ENCODE assay signal across 27 cellular contexts in the genomic region with DNA sequence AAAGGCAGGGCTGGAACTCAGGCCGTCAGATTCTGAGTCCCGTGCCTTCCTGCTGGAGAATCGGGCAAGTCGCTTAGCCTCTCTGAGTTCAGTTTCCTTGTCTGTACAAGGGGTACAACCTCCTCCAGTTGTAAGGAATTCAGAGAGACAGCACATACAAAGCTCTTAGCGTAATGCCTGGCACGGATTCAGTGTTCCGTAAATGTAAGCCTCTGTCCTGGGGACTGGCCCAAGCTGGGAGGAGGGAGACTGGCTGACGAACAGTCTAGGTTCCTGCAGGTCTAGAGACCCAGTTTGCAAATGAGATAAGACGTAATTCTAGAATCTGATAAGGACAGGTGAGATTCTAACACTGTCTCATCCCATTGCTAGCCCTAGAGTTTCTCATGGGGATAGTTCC. TPM values are rescaled to one million over a fixed set of nuclear protein-coding genes. Genes with fewer than 3 reads are reported as not detected.
"Had no signal": no experiment of that assay in that cellular context is flagged by ENCODE, and none has a peak within 500 bp of the region (broad histone marks: within the 10 kb centered on the region; RNA-seq: fewer than 3 reads in every experiment).

No MANE protein-coding gene starts in this region.

- H3K27ac Mint-ChIP-seq: activated CD4-positive, alpha-beta T cell treated with anti-CD3 and anti-CD28 coated beads, Interleukin-2, amount 10 ng/mL, durations not matched to agents 7 days and 5 days; activated CD8-positive, alpha-beta memory T cell treated with anti-CD3 and anti-CD28 coated beads, Interleukin-2, amount 10 ng/mL, durations not matched to agents 7 days and 5 days; activated CD8-positive, alpha-beta T cell treated with anti-CD3 and anti-CD28 coated beads for 36 hours; activated naive CD4-positive, alpha-beta T cell treated with anti-CD3 and anti-CD28 coated beads, Interleukin-2, amount 50 U/mL, for 72 hours; nephron; T-cell; T-helper 2 cell treated with Interferon-gamma antibody and Interleukin-4, amounts not matched to agents 5 μg/mL and 100 μg/mL, for 36 hours had no signal

- H3K4me3 Mint-ChIP-seq: activated CD4-positive, alpha-beta T cell treated with anti-CD3 and anti-CD28 coated beads, Interleukin-2, amount 10 ng/mL, durations not matched to agents 7 days and 5 days; activated CD8-positive, alpha-beta memory T cell treated with anti-CD3 and anti-CD28 coated beads, Interleukin-2, amount 10 ng/mL, durations not matched to agents 7 days and 5 days; activated CD8-positive, alpha-beta T cell treated with anti-CD3 and anti-CD28 coated beads for 36 hours; activated T-helper 17 cell treated with anti-CD3 and anti-CD28 coated beads, Interleukin-2, amount 50 U/mL, for 72 hours; nephron; stimulated activated memory B cell treated with anti-CD40 and anti-IgM and Interleukin-4, amounts not matched to agents 10 μg/mL and 1 μg/mL and 100 μg/mL, for 72 hours; T-cell; T-helper 2 cell treated with Interferon-gamma antibody and Interleukin-4, amounts not matched to agents 5 μg/mL and 100 μg/mL, for 36 hours had no signal

- H3K27ac ChIP-seq: parathyroid adenoma, WERI-Rb-1 had no signal

- H3K9me3 ChIP-seq: heart right ventricle, thoracic aorta had no signal

- H3K4me3 ChIP-seq: coronary artery, heart right ventricle, thoracic aorta had no signal

- H3K27me3 ChIP-seq: heart right ventricle had no signal

- H3K9me3 Mint-ChIP-seq: activated CD4-positive, alpha-beta T cell treated with anti-CD3 and anti-CD28 coated beads, Interleukin-2, amount 10 ng/mL, durations not matched to agents 7 days and 5 days; activated CD8-positive, alpha-beta T cell treated with anti-CD3 and anti-CD28 coated beads for 36 hours; activated naive CD4-positive, alpha-beta T cell treated with anti-CD3 and anti-CD28 coated beads, Interleukin-2, amount 50 U/mL, for 72 hours; activated T-helper 17 cell treated with anti-CD3 and anti-CD28 coated beads, Interleukin-2, amount 50 U/mL, for 72 hours; nephron; stimulated activated memory B cell treated with anti-CD40 and anti-IgM and Interleukin-4, amounts not matched to agents 10 μg/mL and 1 μg/mL and 100 μg/mL, for 72 hours; T-cell; T-helper 2 cell treated with Interferon-gamma antibody and Interleukin-4, amounts not matched to agents 5 μg/mL and 100 μg/mL, for 36 hours had no signal

- ATAC-seq: activated CD8-positive, alpha-beta memory T cell treated with anti-CD3 and anti-CD28 coated beads, Interleukin-2, amount 10 ng/mL, durations not matched to agents 7 days and 5 days; activated CD8-positive, alpha-beta T cell treated with anti-CD3 and anti-CD28 coated beads for 36 hours; activated naive CD4-positive, alpha-beta T cell treated with anti-CD3 and anti-CD28 coated beads, Interleukin-2, amount 50 U/mL, for 72 hours; activated T-helper 17 cell treated with anti-CD3 and anti-CD28 coated beads, Interleukin-2, amount 50 U/mL, for 72 hours; heart right ventricle; sciatic nerve; stimulated activated memory B cell treated with anti-CD40 and anti-IgM and Interleukin-4, amounts not matched to agents 10 μg/mL and 1 μg/mL and 100 μg/mL, for 72 hours; T-cell had no signal

- H3K4me1 Mint-ChIP-seq: activated T-helper 17 cell treated with anti-CD3 and anti-CD28 coated beads, Interleukin-2, amount 50 U/mL, for 72 hours had no signal

- H3K4me1 ChIP-seq: parathyroid adenoma had no signal

- H3K27me3 Mint-ChIP-seq: activated CD4-positive, alpha-beta T cell treated with anti-CD3 and anti-CD28 coated beads, Interleukin-2, amount 10 ng/mL, durations not matched to agents 7 days and 5 days; activated CD8-positive, alpha-beta memory T cell treated with anti-CD3 and anti-CD28 coated beads, Interleukin-2, amount 10 ng/mL, durations not matched to agents 7 days and 5 days; activated CD8-positive, alpha-beta T cell treated with anti-CD3 and anti-CD28 coated beads for 36 hours; activated T-helper 17 cell treated with anti-CD3 and anti-CD28 coated beads, Interleukin-2, amount 50 U/mL, for 72 hours; stimulated activated memory B cell treated with anti-CD40 and anti-IgM and Interleukin-4, amounts not matched to agents 10 μg/mL and 1 μg/mL and 100 μg/mL, for 72 hours; T-cell had no signal

- DNase-seq: activated CD4-positive, alpha-beta T cell treated with anti-CD3 and anti-CD28 coated beads, Interleukin-2, amount 10 ng/mL, durations not matched to agents 7 days and 5 days; activated CD4-positive, CD25-positive, alpha-beta regulatory T cell treated with anti-CD3 and anti-CD28 coated beads, Interleukin-2, amount 50 U/mL, for 72 hours; activated CD8-positive, alpha-beta memory T cell treated with anti-CD3 and anti-CD28 coated beads, Interleukin-2, amount 10 ng/mL, durations not matched to agents 7 days and 5 days; activated CD8-positive, alpha-beta T cell treated with anti-CD3 and anti-CD28 coated beads for 36 hours; heart right ventricle; nucleus accumbens; small intestine; stimulated activated CD4-positive, alpha-beta T cell treated with anti-CD3 and anti-CD28 coated beads, Interleukin-15, amount 100 ng/mL, for 24 hours; T-cell; WERI-Rb-1 had no signal

- H2AFZ ChIP-seq: parathyroid adenoma had no signal

- H3K9ac ChIP-seq: parathyroid adenoma had no signal

RNA-seq across cellular contexts. Expression of a gene that starts 41.1 kb away (rescaled TPM):
- total RNA-seq: activated CD4-positive, alpha-beta T cell treated with anti-CD3 and anti-CD28 coated beads, Interleukin-2, amount 10 ng/mL, durations not matched to agents 7 days and 5 days; activated CD8-positive, alpha-beta memory T cell treated with anti-CD3 and anti-CD28 coated beads, Interleukin-2, amount 10 ng/mL, durations not matched to agents 7 days and 5 days; activated CD8-positive, alpha-beta T cell treated with anti-CD3 and anti-CD28 coated beads for 36 hours; activated naive CD4-positive, alpha-beta T cell treated with anti-CD3 and anti-CD28 coated beads, Interleukin-2, amount 50 U/mL, for 72 hours; activated T-helper 17 cell treated with anti-CD3 and anti-CD28 coated beads, Interleukin-2, amount 50 U/mL, for 72 hours; bronchial epithelial cell; epithelial cell of proximal tubule; fibroblast of villous mesenchyme; lung microvascular endothelial cell; myocyte; renal cortical epithelial cell; sciatic nerve; T-cell; thoracic aorta; ureter had no signal
- polyA plus RNA-seq: heart right ventricle, keratinocyte, small intestine had no signal
